Comparison of ENCODE assay signal across 11 cellular contexts in genomic region chr7:11835260-11835659, GRCh38. TPM values are rescaled to one million over a fixed set of nuclear protein-coding genes. Genes with fewer than 3 reads are reported as not detected.
DNase-seq lines count a peak whose midpoint lies in the region; ATAC-seq and TF ChIP-seq lines count a peak whose summit lies in the region.
"Had no signal": no experiment of that assay in that cellular context is flagged by ENCODE, and none has a peak within 500 bp of the region (broad histone marks: within the 10 kb centered on the region; RNA-seq: fewer than 3 reads in every experiment).

No MANE protein-coding gene starts in this region.

- no peaks in the 10 kb centered on the region for H4K20me1 ChIP-seq in HCT116 (ENCODE audit: insufficient read depth)

- H3K9me3 Mint-ChIP-seq in stimulated activated effector memory CD8-positive, alpha-beta T cell treated with anti-CD3 and anti-CD28 coated beads, Interleukin-12 subunit alpha, Interleukin-12 subunit beta, amount 100 ng/mL, for 72 hours, result peaks cover 3% of the 10 kb centered on the region

- H3K9me2 ChIP-seq in HCT116 (ENCODE audit: insufficient read depth), result no peaks in the 10 kb centered on the region

- peaks cover 0 to 15% of the 10 kb centered on the region in 2 experiments; a peak in 1 of 4 replicates for H3K4me1 ChIP-seq in HCT116 (ENCODE audit: control insufficient read depth in 1 of 2, insufficient read depth in 2 of 2, low read length in 2 of 2)

- no peak overlapping the region for H3K27ac ChIP-seq in HCT116 (ENCODE audit: low read depth, low read length)
- H3K27ac ChIP-seq in dorsolateral prefrontal cortex, result no peak overlapping the region
- H3K27ac ChIP-seq: upper lobe of left lung had no signal

- ATAC-seq in HCT116 (no peak), HG02588 (IDR thresholded peaks at IDR 0.05; ENCODE audit: unreplicated experiment) (no peak)
- no peak for ATAC-seq in stimulated activated effector memory CD8-positive, alpha-beta T cell treated with anti-CD3 and anti-CD28 coated beads, Interleukin-12 subunit alpha, Interleukin-12 subunit beta, amount 100 ng/mL, for 72 hours

- H3K9me3 ChIP-seq in HCT116 (ENCODE audit: control insufficient read depth in 1 of 2, insufficient read depth in 1 of 2, low read depth in 1 of 2, low read length in 2 of 2), result no peaks in the 10 kb centered on the region
- H3K9me3 ChIP-seq: upper lobe of left lung had no signal

- RAD21 ChIA-PET in HCT116 (lab: Charles Lee; ENCODE audit: low non-redundant PET in 1 of 2, low total read pairs in 2 of 2, uncharacterized antibody in 2 of 2, unreplicated experiment in 2 of 2), result no interaction called here

- no TSS peak for BruUV-seq in HCT116 (replicated peaks; lab: Mats Ljungman, UMichigan)

- H3K4me2 ChIP-seq in HCT116 (ENCODE audit: low read length), result no peak overlapping the region

- no peak for TF ChIP-seq POLR2A in HCT116 (IDR thresholded peaks at IDR 0.05; ENCODE audit: borderline replicate concordance, extremely low read depth, insufficient read depth, insufficient read length)

- no peak overlapping the region for H3K4me3 Mint-ChIP-seq in stimulated activated effector memory CD8-positive, alpha-beta T cell treated with anti-CD3 and anti-CD28 coated beads, Interleukin-12 subunit alpha, Interleukin-12 subunit beta, amount 100 ng/mL, for 72 hours

- H3K36me3 Mint-ChIP-seq in stimulated activated effector memory CD8-positive, alpha-beta T cell treated with anti-CD3 and anti-CD28 coated beads, Interleukin-12 subunit alpha, Interleukin-12 subunit beta, amount 100 ng/mL, for 72 hours, result no peaks in the 10 kb centered on the region

- no peak overlapping the region for H2AFZ ChIP-seq in HCT116 (ENCODE audit: low read depth, low read length, poor library complexity, severe bottlenecking)

- peak; percentile 16 to 61 (median 58); a peak in 4 of 6 replicates for TF ChIP-seq CTCF in HCT116 (IDR thresholded peaks at IDR 0.05 in 2 of 3, conservative IDR thresholded peaks at IDR 0.05 in 1 of 3; ENCODE audit: borderline replicate concordance in 1 of 3, insufficient read depth in 1 of 3, low read depth in 2 of 3, low read length in 2 of 3)
- TF ChIP-seq CTCF in dorsolateral prefrontal cortex (IDR thresholded peaks at IDR 0.05 in 54 of 56, conservative IDR thresholded peaks at IDR 0.05 in 2 of 56; ENCODE audit: low read depth in 1 of 56, partially characterized antibody in 56 of 56), result peak; percentile 21 to 76 (median 54)

- H3K79me2 ChIP-seq in HCT116 (ENCODE audit: insufficient read depth, low read length), result no peaks in the 10 kb centered on the region

- H3K4me3 ChIP-seq in HCT116 (replicated peaks in 1 of 2; ENCODE audit: low read depth in 1 of 2, low read length in 2 of 2), result no peak overlapping the region
- no peak overlapping the region for H3K4me3 ChIP-seq in dorsolateral prefrontal cortex
- H3K4me3 ChIP-seq: upper lobe of left lung had no signal

- DNase-seq in HCT116 (ENCODE audit: low read depth, low spot score) (no peak), NCI-H69 (lab: John Stamatoyannopoulos, UW) (peak; percentile 64), dorsolateral prefrontal cortex (no peak), pons (ENCODE audit: low spot score) (peak; percentile 24), HuH-7.5 (ENCODE audit: low spot score) (no peak), germinal center (ENCODE audit: low spot score) (no peak)
- no peak for DNase-seq in stimulated activated effector memory CD8-positive, alpha-beta T cell treated with anti-CD3 and anti-CD28 coated beads, Interleukin-12 subunit alpha, Interleukin-12 subunit beta, amount 100 ng/mL, for 72 hours (ENCODE audit: low spot score in 2 of 2)
- DNase-seq: amniotic stem cell, NCI-H1048, upper lobe of left lung had no signal

- POLR2A ChIA-PET in HCT116 (lab: Charles Lee), result no interaction called here

- H3K4me1 Mint-ChIP-seq in stimulated activated effector memory CD8-positive, alpha-beta T cell treated with anti-CD3 and anti-CD28 coated beads, Interleukin-12 subunit alpha, Interleukin-12 subunit beta, amount 100 ng/mL, for 72 hours, result no peaks in the 10 kb centered on the region

- no peak overlapping the region for H3K9ac ChIP-seq in HCT116 (ENCODE audit: low read length)

- H3K27ac Mint-ChIP-seq in stimulated activated effector memory CD8-positive, alpha-beta T cell treated with anti-CD3 and anti-CD28 coated beads, Interleukin-12 subunit alpha, Interleukin-12 subunit beta, amount 100 ng/mL, for 72 hours, result no peak overlapping the region

- no peaks in the 10 kb centered on the region for H3K36me3 ChIP-seq in HCT116 (ENCODE audit: control insufficient read depth in 1 of 2, insufficient read depth in 2 of 2, low read length in 2 of 2)
- H3K36me3 ChIP-seq: upper lobe of left lung had no signal

- H3K27me3 ChIP-seq in HCT116 (ENCODE audit: insufficient read depth, low read length) (no peaks in the 10 kb centered on the region), dorsolateral prefrontal cortex (no peaks in the 10 kb centered on the region)
- H3K27me3 ChIP-seq: upper lobe of left lung had no signal

- peak; percentile 69 for TF ChIP-seq RAD21 in HCT116 (IDR thresholded peaks at IDR 0.05; ENCODE audit: low read depth)

- CTCF ChIA-PET in HCT116 (lab: Charles Lee), result interaction anchor here (0.6 to 1.9 kb wide), 5 partner anchors 487 to 662 kb away, joined by 3 to 18 read pairs (median 3); no protein-coding TSS in a partner anchor

- intact Hi-C loops in HCT116 (cut with micrococcal nuclease), result loop anchor here (1.0 to 10.0 kb wide), 5 partner anchors 232 to 1430 kb away; no protein-coding TSS in a partner anchor
- intact Hi-C loops in dorsolateral prefrontal cortex (cut with DNase I), result loop anchor here (10.0 kb wide), 2 partner anchors 410 to 660 kb away; no protein-coding TSS in a partner anchor

TF ChIP-seq in HCT116, 20 proteins besides CTCF, POLR2A, EP300 and RAD21:
- TF ChIP-seq SIN3A (IDR thresholded peaks at IDR 0.05; ENCODE audit: low read depth), result no peak
- no peak for TF ChIP-seq JUND (IDR thresholded peaks at IDR 0.05)
- TF ChIP-seq SRF (IDR thresholded peaks at IDR 0.05; ENCODE audit: low read depth), result no peak
- no peak for TF ChIP-seq CEBPB (IDR thresholded peaks at IDR 0.05; ENCODE audit: low read depth)
- TF ChIP-seq SP1 (IDR thresholded peaks at IDR 0.05; ENCODE audit: low read depth), result no peak
- TF ChIP-seq REST (IDR thresholded peaks at IDR 0.05; ENCODE audit: low read depth), result no peak
- TF ChIP-seq EZH2phosphoT487 (IDR thresholded peaks at IDR 0.05; ENCODE audit: borderline replicate concordance), result no peak
- TF ChIP-seq EZH2 (IDR thresholded peaks at IDR 0.05), result no peak
- TF ChIP-seq ELF1 (IDR thresholded peaks at IDR 0.05; ENCODE audit: borderline replicate concordance, low read depth), result no peak
- TF ChIP-seq ATF3 (IDR thresholded peaks at IDR 0.05), result no peak
- TF ChIP-seq POLR2AphosphoS5 (IDR thresholded peaks at IDR 0.05; ENCODE audit: low read depth, low read length), result no peak
- no peak for TF ChIP-seq ZFX (IDR thresholded peaks at IDR 0.05)
- no peak for TF ChIP-seq CBX3 (IDR thresholded peaks at IDR 0.05; ENCODE audit: low read depth)

RNA-seq across cellular contexts. Expression of gene THSD7A, which starts 3.3 kb away (rescaled TPM):
- 0.05 TPM for total RNA-seq in HCT116 (2021; ENCODE audit: unreplicated experiment)
- polyA plus RNA-seq in HCT116 (2012), result 0.01 and 0.14 TPM in 2 replicates
- 10 to 100 TPM in 88 of 120 experiments, 1 to 10 TPM in 32; 6.6 to 25.9 (median 12.9) TPM for total RNA-seq in dorsolateral prefrontal cortex

Comparison
In these comparisons a context has a peak if more than half of its experiments do, and no peak if none do; other contexts are left out.
1. DNase-seq: peak in NCI-H69 (single experiment) and pons (single experiment); none in HCT116 (single experiment), dorsolateral prefrontal cortex (0 of 10), HuH-7.5 (single experiment), germinal center (single experiment) and stimulated activated effector memory CD8-positive, alpha-beta T cell treated with anti-CD3 and anti-CD28 coated beads, Interleukin-12 subunit alpha, Interleukin-12 subunit beta, amount 100 ng/mL, for 72 hours (0 of 2).